17 cellular contexts compared by ENCODE assay signal in genomic region chr13:110493161-110493593, GRCh38.
DNase-seq lines count a peak whose midpoint lies in the region; FAIRE-seq and TF ChIP-seq lines count a peak whose summit lies in the region.
"Had no signal": no experiment of that assay in that cellular context is flagged by ENCODE, and none has a peak within 500 bp of the region (broad histone marks: within the 10 kb centered on the region; RNA-seq: fewer than 3 reads in every experiment).

No MANE protein-coding gene starts in this region.

- 96 to 97% methylated on average over 12 to 21 of the region's 21 CpGs for WGBS in endodermal cell (ENCODE audit: insufficient coverage in 1 of 2, insufficient read length in 1 of 2), 2 experiments
- 97% methylated on average over 20 of the region's 21 CpGs for WGBS in smooth muscle cell (ENCODE audit: low lambda C conversion rate)

- no peak overlapping the region for H2AFZ ChIP-seq in smooth muscle cell (ENCODE audit: low read depth)
- H2AFZ ChIP-seq: GM23338 had no signal

- TF ChIP-seq CTCF in endodermal cell (conservative IDR thresholded peaks at IDR 0.05) (no peak), kidney (IDR thresholded peaks at IDR 0.05; ENCODE audit: borderline replicate concordance, extremely low read depth, insufficient read depth) (no peak), smooth muscle cell (IDR thresholded peaks at IDR 0.05; ENCODE audit: borderline replicate concordance, insufficient read depth, poor library complexity, severe bottlenecking) (no peak)

- H3K4me3 Mint-ChIP-seq in endodermal cell = no peak overlapping the region
- H3K4me3 Mint-ChIP-seq: CD14-positive monocyte; CD8-positive, alpha-beta T cell; GM23338 had no signal

- peaks cover 4% of the 10 kb centered on the region for H3K79me2 ChIP-seq in smooth muscle cell (ENCODE audit: low read depth)

- intact Hi-C loops in kidney (cut with DNase I) = no loop called here

- H3K9me3 Mint-ChIP-seq in endodermal cell = peaks cover 4% of the 10 kb centered on the region
- H3K9me3 Mint-ChIP-seq: CD8-positive, alpha-beta T cell had no signal

- H4K20me1 ChIP-seq in smooth muscle cell (ENCODE audit: low read depth) = peaks cover 86% of the 10 kb centered on the region

- no peak for FAIRE-seq in kidney (lab: Jason Lieb, UNC)
- FAIRE-seq: A549, GM12892 had no signal

- H3K27ac ChIP-seq in endodermal cell (ENCODE audit: low read depth, low read length) = no peak overlapping the region
- H3K27ac ChIP-seq in kidney (ENCODE audit: low read depth in 2 of 2, low read length in 2 of 2) = no peak overlapping the region
- peak overlapping the region; percentile 11 for H3K27ac ChIP-seq in smooth muscle cell (ENCODE audit: low read depth)
- H3K27ac ChIP-seq: A549, HL-60 had no signal

- no peak for DNase-seq in endodermal cell
- peak; percentile 41 for DNase-seq in kidney
- DNase-seq in smooth muscle cell (lab: John Stamatoyannopoulos, UW; ENCODE audit: unreplicated experiment) = no peak
- no peak for DNase-seq in D341Med (ENCODE audit: low spot score)
- DNase-seq in NCI-H526 treated with DMSO at 0.1 percent for 48 hours (lab: John Stamatoyannopoulos, UW) = no peak
- no peak for DNase-seq in activated CD4-positive, alpha-beta T cell treated with anti-CD3 and anti-CD28 coated beads for 48 hours
- DNase-seq in NOMO-1 (lab: John Stamatoyannopoulos, UW; ENCODE audit: unreplicated experiment in 2 of 2) = no peak
- DNase-seq: CD8-positive, alpha-beta T cell; COR-L47; DND-41; GDM1; H7 had no signal

- no peaks in the 10 kb centered on the region for H3K27me3 Mint-ChIP-seq in endodermal cell (ENCODE audit: insufficient read depth)

- H3K36me3 ChIP-seq in endodermal cell (ENCODE audit: control insufficient read depth, insufficient read depth, low read length) (peaks cover 99% of the 10 kb centered on the region), kidney (ENCODE audit: control insufficient read depth in 1 of 2, insufficient read depth in 2 of 2, low read length in 2 of 2) (peaks cover 35 to 67% of the 10 kb centered on the region in 2 donors), smooth muscle cell (ENCODE audit: low read depth) (peaks cover 33% of the 10 kb centered on the region)

- H3K4me1 Mint-ChIP-seq in endodermal cell = no peaks in the 10 kb centered on the region
- H3K4me1 Mint-ChIP-seq: CD14-positive monocyte had no signal

- no peaks in the 10 kb centered on the region for H3K4me1 ChIP-seq in endodermal cell (ENCODE audit: control insufficient read depth, insufficient read depth, low read length)
- H3K4me1 ChIP-seq in kidney (ENCODE audit: control insufficient read depth in 1 of 2, insufficient read depth in 1 of 2, low read depth in 1 of 2, low read length in 2 of 2) = no peaks in the 10 kb centered on the region
- no peaks in the 10 kb centered on the region for H3K4me1 ChIP-seq in smooth muscle cell (ENCODE audit: low read depth)
- H3K4me1 ChIP-seq: A549 had no signal

- H3K27me3 ChIP-seq in endodermal cell (ENCODE audit: control insufficient read depth, insufficient read depth, low read length, poor library complexity, severe bottlenecking) (no peaks in the 10 kb centered on the region), smooth muscle cell (ENCODE audit: low read depth) (no peaks in the 10 kb centered on the region)

- peak overlapping the region; percentile 39 for H3K27ac Mint-ChIP-seq in endodermal cell
- H3K27ac Mint-ChIP-seq: CD8-positive, alpha-beta T cell; GM23338 had no signal

- H3F3A ChIP-seq in smooth muscle cell (ENCODE audit: low read depth) = peaks cover 79% of the 10 kb centered on the region

- no peak overlapping the region for H3K9ac ChIP-seq in endodermal cell (ENCODE audit: extremely low read depth, low read length, poor library complexity, severe bottlenecking)
- no peak overlapping the region for H3K9ac ChIP-seq in kidney (ENCODE audit: low read length in 2 of 2)
- no peak overlapping the region for H3K9ac ChIP-seq in smooth muscle cell (ENCODE audit: low read depth)

- H3K4me3 ChIP-seq in endodermal cell (ENCODE audit: low read length) (no peak overlapping the region), kidney (ENCODE audit: low read length in 2 of 2) (no peak overlapping the region), smooth muscle cell (no peak overlapping the region)
- H3K4me3 ChIP-seq: A549, GM23338 had no signal

- H3K4me2 ChIP-seq in smooth muscle cell = no peak overlapping the region
- H3K4me2 ChIP-seq: A549, GM23338 had no signal

- peaks cover 23% of the 10 kb centered on the region for H3K9me3 ChIP-seq in endodermal cell (ENCODE audit: control insufficient read depth, low read length)
- no peaks in the 10 kb centered on the region for H3K9me3 ChIP-seq in kidney (ENCODE audit: control insufficient read depth in 1 of 2, low read length in 2 of 2)
- no peaks in the 10 kb centered on the region for H3K9me3 ChIP-seq in smooth muscle cell (replicated peaks; ENCODE audit: low read depth)
- H3K9me3 ChIP-seq: A549 had no signal

- H3K36me3 Mint-ChIP-seq in endodermal cell (ENCODE audit: low read depth) = peaks cover 94% of the 10 kb centered on the region
- H3K36me3 Mint-ChIP-seq: CD14-positive monocyte; CD8-positive, alpha-beta T cell had no signal
